In the genomic region with DNA sequence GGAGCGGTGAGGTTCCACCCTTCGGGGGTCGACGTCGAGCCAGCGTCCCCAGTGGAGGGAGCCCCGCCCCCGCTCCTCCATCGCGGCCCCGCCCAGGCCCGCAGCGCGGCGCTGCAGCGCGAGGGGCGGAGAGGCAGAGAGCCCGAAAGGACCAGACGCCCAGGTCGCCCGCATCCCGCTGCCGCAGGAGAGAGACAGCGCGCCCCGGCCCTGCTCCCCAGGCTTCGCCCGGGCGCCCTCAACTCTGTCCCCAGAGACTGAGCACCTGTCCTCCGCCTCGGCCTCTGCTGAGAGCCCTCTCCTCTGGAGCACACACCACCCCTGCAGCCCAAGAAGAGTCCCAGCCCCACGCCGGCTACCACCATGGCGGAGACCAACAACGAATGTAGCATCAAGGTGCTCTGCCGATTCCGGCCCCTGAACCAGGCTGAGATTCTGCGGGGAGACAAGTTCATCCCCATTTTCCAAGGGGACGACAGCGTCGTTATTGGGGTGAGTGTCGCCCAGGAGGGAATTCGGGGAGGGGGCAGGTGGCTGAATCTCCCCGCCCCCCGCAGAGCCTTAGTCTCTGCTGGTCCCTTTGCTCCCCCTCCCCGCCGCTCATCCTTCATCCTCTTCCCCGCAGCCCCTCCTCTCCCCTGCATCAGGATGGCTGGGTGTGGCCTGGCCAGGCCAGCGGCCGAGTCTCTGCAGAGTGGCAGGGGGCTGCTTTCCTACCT, we compare ENCODE assay signal across 9 cellular contexts. TPM values are rescaled to one million over a fixed set of nuclear protein-coding genes. Genes with fewer than 3 reads are reported as not detected.
DNase-seq lines count a peak whose midpoint lies in the region; ATAC-seq and TF ChIP-seq lines count a peak whose summit lies in the region.
"Had no signal": no experiment of that assay in that cellular context is flagged by ENCODE, and none has a peak within 500 bp of the region (broad histone marks: within the 10 kb centered on the region; RNA-seq: fewer than 3 reads in every experiment).

TSS of gene KIF5A (plus strand) at position 136 of the 719 bp plus-strand sequence. CDS start at position 364, 228 bp downstream.

- H3K79me1 ChIP-seq in mesenchymal stem cell (replicated peaks; ENCODE audit: low read length, poor library complexity, severe bottlenecking): peaks cover 6% of the 10 kb centered on the region

- no peak within 1 kb of the TSS for H2BK120ac ChIP-seq in mesenchymal stem cell (ENCODE audit: low read depth, low read length)

- H4K91ac ChIP-seq in mesenchymal stem cell (ENCODE audit: low read length): no peak within 1 kb of the TSS

- WGBS in HUES64: under 1% methylated on average over 51 of the region's 51 CpGs
- WGBS in mesenchymal stem cell: 1% methylated on average over 47 of the region's 51 CpGs

- peaks cover 0 to 13% (median 0%) of the 10 kb centered on the region in 3 donors for H3K36me3 Mint-ChIP-seq in CD8-positive, alpha-beta memory T cell
- H3K36me3 Mint-ChIP-seq in chondrocyte (ENCODE audit: low read depth): peaks cover 7% of the 10 kb centered on the region

- H3K23ac ChIP-seq in mesenchymal stem cell (ENCODE audit: low read length in 2 of 2): peak within 1 kb of the TSS in 1 of 2 experiments; percentile 63

- H3K9ac ChIP-seq in HUES64 (ENCODE audit: low read depth, low read length): peak within 1 kb of the TSS; percentile 53; the same call in 1 of the 2 replicates
- no peak within 1 kb of the TSS for H3K9ac ChIP-seq in mesenchymal stem cell (ENCODE audit: low read length)

- no peaks in the 10 kb centered on the region for H3K27me3 ChIP-seq in CD8-positive, alpha-beta memory T cell (ENCODE audit: insufficient read depth, low read length, poor library complexity, severe bottlenecking)
- H3K27me3 ChIP-seq in HUES64 (ENCODE audit: insufficient read depth, low read length) (peaks cover 25% of the 10 kb centered on the region; the same call in 1 of the 2 replicates), mesenchymal stem cell (ENCODE audit: control insufficient read depth in 1 of 2, insufficient read depth in 1 of 2, low read length in 2 of 2) (peaks cover 28 to 44% of the 10 kb centered on the region in 2 experiments)

- CTCF ChIA-PET in CD8-positive, alpha-beta memory T cell (lab: Charles Lee): no interaction called here

- no peak within 1 kb of the TSS for H2BK12ac ChIP-seq in mesenchymal stem cell (ENCODE audit: low read length in 2 of 2)

- H3K18ac ChIP-seq in mesenchymal stem cell (ENCODE audit: low read depth in 1 of 2, low read length in 2 of 2): no peak within 1 kb of the TSS

- H3K4me2 ChIP-seq in mesenchymal stem cell (ENCODE audit: low read length, poor library complexity, severe bottlenecking): peak within 1 kb of the TSS; percentile 67

- POLR2A ChIA-PET in CD8-positive, alpha-beta memory T cell (lab: Charles Lee): no interaction called here

- no peaks in the 10 kb centered on the region for H3K9me3 Mint-ChIP-seq in CD8-positive, alpha-beta memory T cell
- no peaks in the 10 kb centered on the region for H3K9me3 Mint-ChIP-seq in chondrocyte (ENCODE audit: low read depth)

- TF ChIP-seq CTCF in chondrocyte (IDR thresholded peaks at IDR 0.05): peak; percentile 49

- no peaks in the 10 kb centered on the region for H3K9me3 ChIP-seq in CD8-positive, alpha-beta memory T cell (ENCODE audit: low read length)
- H3K9me3 ChIP-seq in HUES64 (ENCODE audit: insufficient read depth, low read depth, low read length) (no peaks in the 10 kb centered on the region), mesenchymal stem cell (ENCODE audit: control insufficient read depth, low read length) (no peaks in the 10 kb centered on the region)

- peak within 1 kb of the TSS; percentile 66 to 91 (median 73) for H3K4me3 Mint-ChIP-seq in CD8-positive, alpha-beta memory T cell
- peak within 1 kb of the TSS; percentile 80 for H3K4me3 Mint-ChIP-seq in chondrocyte (ENCODE audit: unreplicated experiment)

- DNase-seq in CD8-positive, alpha-beta memory T cell: peak; percentile 50 to 75 (median 56)
- peak; percentile 14 to 32 (median 27) for DNase-seq in activated CD4-positive, CD25-positive, alpha-beta regulatory T cell (lab: John Stamatoyannopoulos, UW)
- no peak for DNase-seq in chondrocyte (ENCODE audit: low spot score)
- DNase-seq in mesenchymal stem cell: no peak
- DNase-seq in stimulated activated CD8-positive, alpha-beta memory T cell treated with anti-CD3 and anti-CD28 coated beads, Interleukin-15, amount 100 ng/mL, for 4 hours (ENCODE audit: low read depth in 2 of 2): peak; percentile 10
- DNase-seq in dedifferentiated amniotic fluid mesenchymal stem cell (ENCODE audit: extremely low spot score): no peak

- peaks cover 36 to 45% (median 39%) of the 10 kb centered on the region in 3 donors for H3K4me1 Mint-ChIP-seq in CD8-positive, alpha-beta memory T cell
- H3K4me1 Mint-ChIP-seq in chondrocyte (ENCODE audit: low read depth): peaks cover 63% of the 10 kb centered on the region

- H3K14ac ChIP-seq in mesenchymal stem cell (ENCODE audit: low read length in 2 of 2): no peak within 1 kb of the TSS

- no peak within 1 kb of the TSS for H2BK5ac ChIP-seq in mesenchymal stem cell (ENCODE audit: low read depth, low read length, poor library complexity, severe bottlenecking)

- peak within 1 kb of the TSS; percentile 58 for H3K4me3 ChIP-seq in CD8-positive, alpha-beta memory T cell (ENCODE audit: low read length)
- peak within 1 kb of the TSS; percentile 91 for H3K4me3 ChIP-seq in HUES64 (ENCODE audit: low read length)
- H3K4me3 ChIP-seq in mesenchymal stem cell (ENCODE audit: insufficient read depth in 1 of 2, low read depth in 1 of 2, low read length in 2 of 2): peak within 1 kb of the TSS; percentile 65 to 72

- no peak within 1 kb of the TSS for H2BK15ac ChIP-seq in mesenchymal stem cell (ENCODE audit: low read depth, poor library complexity, severe bottlenecking)

- ATAC-seq in HG03025 (IDR thresholded peaks at IDR 0.05; ENCODE audit: low FRiP score, unreplicated experiment): no peak

- H2AK5ac ChIP-seq in mesenchymal stem cell (ENCODE audit: low read length, severe bottlenecking): no peak within 1 kb of the TSS

- peaks cover 0 to 9% of the 10 kb centered on the region in 2 donors for H3K27me3 Mint-ChIP-seq in CD8-positive, alpha-beta memory T cell
- peaks cover 10% of the 10 kb centered on the region for H3K27me3 Mint-ChIP-seq in chondrocyte (ENCODE audit: low read depth)

- no peaks in the 10 kb centered on the region for H3K36me3 ChIP-seq in CD8-positive, alpha-beta memory T cell (ENCODE audit: insufficient read depth, low read length)
- H3K36me3 ChIP-seq in HUES64 (ENCODE audit: insufficient read depth, low read length) (0 out of 2 replicates have a peak, but pooled peaks cover 3% of the 10 kb centered on the region), mesenchymal stem cell (ENCODE audit: control insufficient read depth in 1 of 2, insufficient read depth in 2 of 2, low read depth in 1 of 2, low read length in 2 of 2) (peaks cover 0 to 9% of the 10 kb centered on the region in 2 experiments)

- peaks cover 30% of the 10 kb centered on the region for H3K4me1 ChIP-seq in CD8-positive, alpha-beta memory T cell (ENCODE audit: insufficient read depth, low read length)
- H3K4me1 ChIP-seq in HUES64 (ENCODE audit: insufficient read depth, low read length) (peaks cover 39% of the 10 kb centered on the region), mesenchymal stem cell (ENCODE audit: control insufficient read depth, insufficient read depth, low read depth, low read length) (peaks cover 27% of the 10 kb centered on the region)

- peak within 1 kb of the TSS in 5 of 8 donors; percentile 21 to 73 (median 64) for H3K27ac Mint-ChIP-seq in CD8-positive, alpha-beta memory T cell
- peak within 1 kb of the TSS; percentile 38 for H3K27ac Mint-ChIP-seq in chondrocyte (ENCODE audit: unreplicated experiment)

- peak within 1 kb of the TSS; percentile 40 for H3K27ac ChIP-seq in CD8-positive, alpha-beta memory T cell (ENCODE audit: low read depth, low read length)
- H3K27ac ChIP-seq in HUES64 (ENCODE audit: low read depth, low read length) (no peak within 1 kb of the TSS), mesenchymal stem cell (ENCODE audit: low read length, poor library complexity, severe bottlenecking) (no peak within 1 kb of the TSS)

- H2AFZ ChIP-seq in mesenchymal stem cell (ENCODE audit: low read depth, low read length): peak within 1 kb of the TSS; percentile 57

- H3K4ac ChIP-seq in mesenchymal stem cell (ENCODE audit: low read depth in 1 of 2, low read length in 2 of 2): no peak within 1 kb of the TSS

- no peak within 1 kb of the TSS for H4K8ac ChIP-seq in mesenchymal stem cell (ENCODE audit: low read length)

RNA-seq across cellular contexts. Expression of gene KIF5A, which starts in this region (rescaled TPM):
- total RNA-seq in CD8-positive, alpha-beta memory T cell: 1 to 10 TPM; 1.8 to 2.1 TPM
- 0.12 TPM for polyA plus RNA-seq in CD8-positive, alpha-beta memory T cell
- 7.8 TPM for polyA plus RNA-seq in HUES64 (2013, experiment 1 of 2)
- 8.2 TPM for polyA plus RNA-seq in HUES64 (2013, experiment 2 of 2)
- total RNA-seq in chondrocyte: 2.6 to 5.1 TPM (median 3.5 TPM) in 3 replicates
- 0.26 TPM for polyA plus RNA-seq in mesenchymal stem cell (2013, experiment 1 of 2)
- 0.22 TPM for polyA plus RNA-seq in mesenchymal stem cell (2013, experiment 2 of 2)
- total RNA-seq: HT1080 had no signal

Comparison
In these comparisons a context has a peak if more than half of its experiments do, and no peak if none do; other contexts are left out.
1. DNase-seq: peak in CD8-positive, alpha-beta memory T cell (5 of 5), activated CD4-positive, CD25-positive, alpha-beta regulatory T cell (4 of 4) and stimulated activated CD8-positive, alpha-beta memory T cell treated with anti-CD3 and anti-CD28 coated beads, Interleukin-15, amount 100 ng/mL, for 4 hours (2 of 2); none in chondrocyte (single experiment), mesenchymal stem cell (single experiment) and dedifferentiated amniotic fluid mesenchymal stem cell (single experiment).
2. Peak in every context shown above with its lines, with median percentiles within 50 percentile points of each other: H3K4me3 ChIP-seq.